In the genomic region with DNA sequence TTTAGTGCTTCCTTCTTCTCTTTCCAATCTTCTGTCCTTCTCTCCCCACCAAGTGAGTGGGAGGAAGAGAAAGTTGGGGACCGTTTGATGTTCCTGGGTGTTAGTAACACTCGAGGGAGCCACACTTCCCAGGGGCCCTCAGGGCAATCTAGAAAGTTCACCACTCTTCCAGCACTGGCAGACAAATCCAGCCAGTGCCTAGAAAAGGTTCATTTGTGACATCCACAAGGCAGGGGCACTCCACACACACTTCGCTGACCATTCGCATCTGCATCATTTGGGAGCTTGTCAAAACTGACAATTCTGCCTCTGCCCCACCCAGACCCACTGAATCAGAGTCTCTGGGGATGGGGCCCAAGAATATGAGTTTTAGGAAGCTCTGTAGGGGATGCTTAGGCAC, we compare ENCODE assay signal across 18 cellular contexts.
"Had no signal": no experiment of that assay in that cellular context is flagged by ENCODE, and none has a peak within 500 bp of the region (broad histone marks: within the 10 kb centered on the region; RNA-seq: fewer than 3 reads in every experiment).

No MANE protein-coding gene starts in this region.

- ATAC-seq: activated CD4-positive, CD25-positive, alpha-beta regulatory T cell treated with anti-CD3 and anti-CD28 coated beads, Interleukin-2, amount 50 U/mL, for 24 hours; activated CD8-positive, alpha-beta memory T cell treated with anti-CD3 and anti-CD28 coated beads, Interleukin-2, amount 10 ng/mL, durations not matched to agents 7 days and 5 days; activated naive CD8-positive, alpha-beta T cell treated with anti-CD3 and anti-CD28 coated beads, Interleukin-2, amount 50 U/mL, for 24 hours; body of pancreas; foreskin keratinocyte had no signal

- H3K27me3 ChIP-seq: body of pancreas, uterus had no signal

- H3K4me3 ChIP-seq: body of pancreas, uterus had no signal

- H3K36me3 ChIP-seq: uterus had no signal

- H3K27ac ChIP-seq: body of pancreas, foreskin keratinocyte had no signal

- DNase-seq: activated CD4-positive, alpha-beta memory T cell treated with anti-CD3 and anti-CD28 coated beads, Interleukin-2, amount 10 ng/mL, durations not matched to agents 7 days and 5 days; activated CD4-positive, alpha-beta T cell treated with anti-CD3 and anti-CD28 coated beads, Interleukin-2, amount 10 ng/mL, durations not matched to agents 24 days and 14 days; activated CD8-positive, alpha-beta memory T cell treated with anti-CD3 and anti-CD28 coated beads, Interleukin-2, amount 10 ng/mL, durations not matched to agents 7 days and 5 days; activated gamma-delta T cell; activated naive CD4-positive, alpha-beta T cell treated with anti-CD3 and anti-CD28 coated beads, Interleukin-2, amount 50 U/mL, for 16 hours; activated naive CD8-positive, alpha-beta T cell treated with anti-CD3 and anti-CD28 coated beads, Interleukin-2, amount 50 U/mL, for 24 hours; dermis blood vessel endothelial cell; effector CD8-positive, alpha-beta T cell; erythroblast; foreskin keratinocyte; immature natural killer cell; kidney glomerular epithelial cell; mesenchymal stem cell; stimulated activated CD4-positive, alpha-beta T cell treated with anti-CD3 and anti-CD28 coated beads, Interleukin-4, amount 100 ng/mL, for 24 hours; stimulated activated naive CD4-positive, alpha-beta T cell treated with Interleukin-2 at 50 U/mL for 16 hours; uterus had no signal

- H3K9me3 ChIP-seq: body of pancreas, uterus had no signal

- H3K4me1 ChIP-seq: foreskin keratinocyte, uterus had no signal
